In genomic region chr15:67863442-67863987, GRCh38 we compare ENCODE assay signal across 9 cellular contexts. TPM values are rescaled to one million over a fixed set of nuclear protein-coding genes. Genes with fewer than 3 reads are reported as not detected.
DNase-seq lines count a peak whose midpoint lies in the region; ATAC-seq and TF ChIP-seq lines count a peak whose summit lies in the region.
"Had no signal": no experiment of that assay in that cellular context is flagged by ENCODE, and none has a peak within 500 bp of the region (broad histone marks: within the 10 kb centered on the region; RNA-seq: fewer than 3 reads in every experiment).

No MANE protein-coding gene starts in this region.

- DNase-seq in DMS53 (lab: John Stamatoyannopoulos, UW) (peak; percentile 87), LHCN-M2 (ENCODE audit: low read depth) (peak; percentile 64), SHP77 treated with DMSO at 0.1 percent for 48 hours (lab: John Stamatoyannopoulos, UW) (peak; percentile 63), germinal center (ENCODE audit: low spot score) (peak; percentile 90), nucleus accumbens (lab: John Stamatoyannopoulos, UW) (peak in 49 of 56 donors; percentile 23 to 82 (median 60)), testis (peak; percentile 89)
- DNase-seq in activated naive CD4-positive, alpha-beta T cell (lab: John Stamatoyannopoulos, UW) = peak; percentile 29 to 65 (median 58)

- peaks cover 4% of the 10 kb centered on the region for H3K4me1 ChIP-seq in testis

- H3K27ac ChIP-seq in testis = peak overlapping the region; percentile 4 to 77

- no peaks in the 10 kb centered on the region for H3K27me3 ChIP-seq in testis

- no peaks in the 10 kb centered on the region for H3K36me3 ChIP-seq in testis (ENCODE audit: low read depth, missing control alignments)

- peak; percentile 91 to 98 (median 95) for TF ChIP-seq CTCF in testis (IDR thresholded peaks at IDR 0.05)

- no peaks in the 10 kb centered on the region for H3K9me3 ChIP-seq in testis

- TF ChIP-seq POLR2A in testis (IDR thresholded peaks at IDR 0.05) = no peak

- ATAC-seq in GM21786 (IDR thresholded peaks at IDR 0.05; ENCODE audit: unreplicated experiment) = peak; percentile 69

- peak overlapping the region; percentile 53 to 59 for H3K4me3 ChIP-seq in testis

- 0 to 2% methylated on average over 1 to 41 of the region's 41 CpGs for WGBS in testis, 2 donors

- intact Hi-C loops in testis (cut with DNase I; ENCODE audit: low total_unique reads) = loop anchor here (10.0 kb wide), 1 partner anchor 291 kb away; no protein-coding TSS in a partner anchor

RNA-seq across cellular contexts. Expression of gene RNU6-1, which starts 23.7 kb away (rescaled TPM):
- not detected in 2 replicates for total RNA-seq in LHCN-M2 (2014; rRNA removed)
- not detected for polyA plus RNA-seq in LHCN-M2 (2012)
- total RNA-seq in testis = not detected
- not detected for polyA plus RNA-seq in testis (ENCODE audit: insufficient read depth, low read depth, low replicate concordance)
- total RNA-seq: temporal lobe had no signal

RNA-seq across cellular contexts. Expression of gene SKOR1, which starts 38.2 kb away (rescaled TPM):
- 0.06 TPM in 1 of 2 replicates, not detected in the other for total RNA-seq in LHCN-M2 (2014; rRNA removed)
- not detected for polyA plus RNA-seq in LHCN-M2 (2012)
- total RNA-seq in testis = 1 to 10 TPM; 1.1 to 2.2 TPM
- polyA plus RNA-seq in testis (ENCODE audit: insufficient read depth, low read depth, low replicate concordance) = 1.3 TPM

Comparison
In these comparisons a context has a peak if more than half of its experiments do, and no peak if none do; other contexts are left out.
1. Peak in every context shown above with its lines: DNase-seq, ATAC-seq, H3K4me3 ChIP-seq and H3K27ac ChIP-seq.